In genomic region chr7:144777005-144777814, GRCh38 we compare ENCODE assay signal across 11 cellular contexts.
"Had no signal": no experiment of that assay in that cellular context is flagged by ENCODE, and none has a peak within 500 bp of the region (broad histone marks: within the 10 kb centered on the region; RNA-seq: fewer than 3 reads in every experiment).

No MANE protein-coding gene starts in this region.

- H3K4me3 ChIP-seq: breast epithelium, esophagus muscularis mucosa, thoracic aorta, vagina had no signal

- DNase-seq: activated CD4-positive, alpha-beta memory T cell treated with anti-CD3 and anti-CD28 coated beads, Interleukin-2, amount 10 ng/mL, durations not matched to agents 7 days and 5 days; aorta; glutamatergic neuron; stimulated activated CD4-positive, alpha-beta T cell treated with anti-CD3 and anti-CD28 coated beads, Interleukin-4, amount 100 ng/mL, for 1 hour; stimulated activated CD8-positive, alpha-beta memory T cell treated with anti-CD3 and anti-CD28 coated beads, Interleukin-4, amount 100 ng/mL, for 48 hours had no signal

- H3K27ac Mint-ChIP-seq: activated CD4-positive, alpha-beta memory T cell treated with anti-CD3 and anti-CD28 coated beads, Interleukin-2, amount 10 ng/mL, durations not matched to agents 7 days and 5 days; stimulated activated naive CD8-positive, alpha-beta T cell treated with anti-CD3 and anti-CD28 coated beads, Interleukin-15, Interleukin-2, amounts not matched to agents 100 ng/mL and 50 ng/mL, for 24 hours; T-helper 2 cell treated with Interferon-gamma antibody and Interleukin-4, amounts not matched to agents 5 μg/mL and 100 μg/mL, for 36 hours had no signal

- H3K9me3 Mint-ChIP-seq: stimulated activated naive CD8-positive, alpha-beta T cell treated with anti-CD3 and anti-CD28 coated beads, Interleukin-15, Interleukin-2, amounts not matched to agents 100 ng/mL and 50 ng/mL, for 24 hours; T-helper 2 cell treated with Interferon-gamma antibody and Interleukin-4, amounts not matched to agents 5 μg/mL and 100 μg/mL, for 36 hours had no signal

- H3K27me3 Mint-ChIP-seq: activated CD4-positive, alpha-beta memory T cell treated with anti-CD3 and anti-CD28 coated beads, Interleukin-2, amount 10 ng/mL, durations not matched to agents 7 days and 5 days; stimulated activated naive CD8-positive, alpha-beta T cell treated with anti-CD3 and anti-CD28 coated beads, Interleukin-15, Interleukin-2, amounts not matched to agents 100 ng/mL and 50 ng/mL, for 24 hours had no signal

- H3K4me3 Mint-ChIP-seq: activated CD4-positive, alpha-beta memory T cell treated with anti-CD3 and anti-CD28 coated beads, Interleukin-2, amount 10 ng/mL, durations not matched to agents 7 days and 5 days; stimulated activated naive CD8-positive, alpha-beta T cell treated with anti-CD3 and anti-CD28 coated beads, Interleukin-15, Interleukin-2, amounts not matched to agents 100 ng/mL and 50 ng/mL, for 24 hours; T-helper 2 cell treated with Interferon-gamma antibody and Interleukin-4, amounts not matched to agents 5 μg/mL and 100 μg/mL, for 36 hours had no signal
